In the genomic region with DNA sequence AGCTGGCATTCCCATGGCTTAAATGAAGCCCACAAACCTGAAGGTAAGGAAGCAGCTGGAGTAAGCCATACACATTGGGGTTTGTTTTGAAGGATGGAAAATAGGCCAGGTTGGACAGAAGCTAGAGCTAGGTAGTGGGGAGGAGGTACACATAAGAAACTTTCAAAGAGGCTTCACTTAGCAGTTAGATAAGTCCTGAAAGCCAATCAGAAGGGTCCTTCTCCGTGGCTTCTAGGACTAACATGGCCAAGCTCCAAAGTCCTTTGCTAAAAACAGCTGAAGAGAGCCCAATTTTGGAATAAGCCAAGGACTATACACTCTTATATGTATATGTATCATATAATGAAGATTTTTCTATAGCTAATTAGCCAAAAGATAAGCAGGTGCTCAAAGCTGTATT, we compare ENCODE assay signal across 11 cellular contexts. TPM values are rescaled to one million over a fixed set of nuclear protein-coding genes. Genes with fewer than 3 reads are reported as not detected.
DNase-seq lines count a peak whose midpoint lies in the region; ATAC-seq, FAIRE-seq and TF ChIP-seq lines count a peak whose summit lies in the region.
"Had no signal": no experiment of that assay in that cellular context is flagged by ENCODE, and none has a peak within 500 bp of the region (broad histone marks: within the 10 kb centered on the region; RNA-seq: fewer than 3 reads in every experiment).

No MANE protein-coding gene starts in this region.

- H3K9me3 ChIP-seq in GM12878 (replicated peaks; ENCODE audit: control insufficient read depth, insufficient read depth, low read length) (no peaks in the 10 kb centered on the region), neuron (ENCODE audit: low read length) (no peaks in the 10 kb centered on the region)
- H3K9me3 ChIP-seq: upper lobe of right lung had no signal

- H3K4me3 Mint-ChIP-seq in activated CD4-positive, alpha-beta T cell treated with anti-CD3 and anti-CD28 coated beads, Interleukin-2, amount 10 ng/mL, durations not matched to agents 7 days and 5 days = peak overlapping the region; percentile 97
- H3K4me3 Mint-ChIP-seq in IgD-negative memory B cell = peak overlapping the region in 3 of 4 donors; percentile 67 to 97 (median 91)

- H3K27me3 ChIP-seq in GM12878 (replicated peaks in 1 of 2; ENCODE audit: control insufficient read depth in 2 of 2, insufficient read depth in 2 of 2, low read length in 1 of 2) = no peaks in the 10 kb centered on the region
- no peaks in the 10 kb centered on the region for H3K27me3 ChIP-seq in neuron (ENCODE audit: insufficient read depth, low read length)
- H3K27me3 ChIP-seq: upper lobe of right lung had no signal

- DNase-seq in activated CD4-positive, alpha-beta T cell treated with anti-CD3 and anti-CD28 coated beads, Interleukin-2, amount 10 ng/mL, durations not matched to agents 7 days and 5 days = no peak
- DNase-seq in activated CD4-positive, alpha-beta T cell treated with anti-CD3 and anti-CD28 coated beads for 48 hours = no peak
- DNase-seq in GM12878 (ENCODE audit: low read depth, low spot score) = no peak
- no peak for DNase-seq in DMS153 (lab: John Stamatoyannopoulos, UW)
- no peak for DNase-seq in GM13977 (ENCODE audit: low spot score)
- DNase-seq in RWPE1 (ENCODE audit: low spot score) = no peak
- DNase-seq: left cardiac atrium, T-helper 9 cell, upper lobe of right lung had no signal

- FAIRE-seq in GM12878 (lab: Jason Lieb, UNC) = no peak

- peak overlapping the region; percentile 20 for H3K9ac ChIP-seq in GM12878 (ENCODE audit: control insufficient read depth, insufficient read depth, low read length)

- no peaks in the 10 kb centered on the region for H4K20me1 ChIP-seq in GM12878 (ENCODE audit: control insufficient read depth, insufficient read depth)

- H3K27ac Mint-ChIP-seq in activated CD4-positive, alpha-beta T cell treated with anti-CD3 and anti-CD28 coated beads, Interleukin-2, amount 10 ng/mL, durations not matched to agents 7 days and 5 days = peak overlapping the region; percentile 41
- H3K27ac Mint-ChIP-seq in IgD-negative memory B cell = peak overlapping the region; percentile 75 to 99 (median 87)

- no peaks in the 10 kb centered on the region for H3K27me3 Mint-ChIP-seq in activated CD4-positive, alpha-beta T cell treated with anti-CD3 and anti-CD28 coated beads, Interleukin-2, amount 10 ng/mL, durations not matched to agents 7 days and 5 days
- no peaks in the 10 kb centered on the region for H3K27me3 Mint-ChIP-seq in IgD-negative memory B cell

- BruUV-seq in GM12878 (replicated peaks; lab: Mats Ljungman, UMichigan) = no TSS peak

- peaks cover 66% of the 10 kb centered on the region for H3K79me2 ChIP-seq in GM12878 (ENCODE audit: control insufficient read depth, insufficient read depth, low read length)

- H3K4me1 ChIP-seq in GM12878 (ENCODE audit: control insufficient read depth, insufficient read depth, low read length) (peaks cover 27% of the 10 kb centered on the region), neuron (ENCODE audit: insufficient read depth, low read length) (peaks cover 13% of the 10 kb centered on the region)

- H3K36me3 ChIP-seq in GM12878 (ENCODE audit: control insufficient read depth in 2 of 2, insufficient read depth in 2 of 2, low read length in 1 of 2) (no peaks in the 10 kb centered on the region), neuron (ENCODE audit: insufficient read depth, low read length) (no peaks in the 10 kb centered on the region)
- H3K36me3 ChIP-seq: upper lobe of right lung had no signal

- POLR2A ChIA-PET in activated CD4-positive, alpha-beta T cell treated with anti-CD3 and anti-CD28 coated beads, Interleukin-2, amount 10 ng/mL, durations not matched to agents 7 days and 5 days (lab: Charles Lee) = no interaction called here
- POLR2A ChIA-PET in GM12878 (lab: Charles Lee) = interaction anchor here (0.6 to 6.4 kb wide), 6 partner anchors 10 to 877 kb away, joined by 3 to 60 read pairs (median 3); no protein-coding TSS in a partner anchor
- POLR2A ChIA-PET in RWPE1 (lab: Yijun Ruan, JAX; ENCODE audit: low non-redundant PET) = no interaction called here

- ATAC-seq in GM12878 = no peak
- ATAC-seq: left cardiac atrium, upper lobe of right lung had no signal

- peak overlapping the region; percentile 56 for H3K4me2 ChIP-seq in GM12878 (ENCODE audit: control insufficient read depth, insufficient read depth)

- no peak for TF ChIP-seq RAD21 in GM12878 (IDR thresholded peaks at IDR 0.05; ENCODE audit: insufficient read depth, low read depth, low read length)

- CTCF ChIA-PET in activated CD4-positive, alpha-beta T cell treated with anti-CD3 and anti-CD28 coated beads, Interleukin-2, amount 10 ng/mL, durations not matched to agents 7 days and 5 days (lab: Charles Lee) = interaction anchor here (1.0 to 3.8 kb wide), 4 partner anchors 26 to 122 kb away, joined by 4 to 20 read pairs (median 4); no protein-coding TSS in a partner anchor
- CTCF ChIA-PET in GM12878 (lab: Yijun Ruan, JAX) = interaction anchor here (0.9 to 10.2 kb wide), 18 partner anchors 9 to 314 kb away, joined by 3 to 317 read pairs (median 4); a partner anchor contains a TSS
- CTCF ChIA-PET in RWPE1 (lab: Yijun Ruan, JAX) = no interaction called here

- no peaks in the 10 kb centered on the region for H3K9me3 Mint-ChIP-seq in activated CD4-positive, alpha-beta T cell treated with anti-CD3 and anti-CD28 coated beads, Interleukin-2, amount 10 ng/mL, durations not matched to agents 7 days and 5 days
- H3K9me3 Mint-ChIP-seq in IgD-negative memory B cell = no peaks in the 10 kb centered on the region

- H2AFZ ChIP-seq in GM12878 (ENCODE audit: control insufficient read depth, low read depth, low read length) (no peak overlapping the region), neuron (ENCODE audit: low read depth, low read length) (no peak overlapping the region)

- H3K4me1 Mint-ChIP-seq in activated CD4-positive, alpha-beta T cell treated with anti-CD3 and anti-CD28 coated beads, Interleukin-2, amount 10 ng/mL, durations not matched to agents 7 days and 5 days = peaks cover 35% of the 10 kb centered on the region
- H3K4me1 Mint-ChIP-seq in IgD-negative memory B cell = peaks cover 39 to 50% (median 42%) of the 10 kb centered on the region in 3 donors

- intact Hi-C loops in GM12878 (cut with micrococcal nuclease; ENCODE audit: unreplicated experiment) = loop anchor here (5.0 kb wide), 1 partner anchor 229 kb away; no protein-coding TSS in a partner anchor

- in situ Hi-C loops in GM12878 (cut with MboI) (loop anchor here (5.0 kb wide), 1 partner anchor 224 kb away; no protein-coding TSS in a partner anchor), GM13977 (cut with MboI; ENCODE audit: low pct_unique_long_range_greater_than_20kb, low sequenced_read_pairs, unreplicated experiment) (no loop called here)

- SMC1A ChIA-PET in GM12878 (lab: Charles Lee; ENCODE audit: uncharacterized antibody, unreplicated experiment) = interaction anchor here (0.9 to 14.0 kb wide), 22 partner anchors 9 to 228 kb away, joined by 3 to 445 read pairs (median 8); a partner anchor contains a TSS

- RAD21 ChIA-PET in GM12878 (lab: Charles Lee; ENCODE audit: unreplicated experiment) = interaction anchor here (1.0 to 10.4 kb wide), 18 partner anchors 9 to 314 kb away, joined by 3 to 207 read pairs (median 6); a partner anchor contains a TSS

- no peak for TF ChIP-seq EP300 in GM12878 (IDR thresholded peaks at IDR 0.05; ENCODE audit: borderline replicate concordance in 1 of 2, control insufficient read depth in 1 of 2, low read depth in 2 of 2, low read length in 2 of 2)

- no peak overlapping the region; the same call in 1 of the 2 replicates for H3K4me3 ChIP-seq in GM12878
- peak overlapping the region; percentile 81 for H3K4me3 ChIP-seq in neuron (ENCODE audit: low read length)

- no peak for TF ChIP-seq CTCF in GM12878 (IDR thresholded peaks at IDR 0.05 in 2 of 3, conservative IDR thresholded peaks at IDR 0.05 in 1 of 3; ENCODE audit: control insufficient read depth in 2 of 3, extremely low read depth in 1 of 3, insufficient read depth in 1 of 3, low read depth in 3 of 3, low read length in 3 of 3)
- no peak for TF ChIP-seq CTCF in GM13977 (IDR thresholded peaks at IDR 0.05; ENCODE audit: extremely low read depth, insufficient read depth, missing control alignments)
- no peak for TF ChIP-seq CTCF in RWPE1 (conservative IDR thresholded peaks at IDR 0.05; ENCODE audit: low read depth)

- 0% methylated on average over 1 of the region's 1 CpG for WGBS in GM12878 (ENCODE audit: insufficient coverage, insufficient replicate concordance, low lambda C conversion rate, missing lambda C conversion rate)

- peaks cover 3% of the 10 kb centered on the region for H3K36me3 Mint-ChIP-seq in activated CD4-positive, alpha-beta T cell treated with anti-CD3 and anti-CD28 coated beads, Interleukin-2, amount 10 ng/mL, durations not matched to agents 7 days and 5 days (ENCODE audit: low read depth)
- H3K36me3 Mint-ChIP-seq in IgD-negative memory B cell = peaks cover 2% of the 10 kb centered on the region

- H3K27ac ChIP-seq in GM12878 (ENCODE audit: control insufficient read depth, insufficient read depth) (peak overlapping the region; percentile 93), RWPE1 (no peak overlapping the region)

- TF ChIP-seq POLR2A in GM12878 (IDR thresholded peaks at IDR 0.05; ENCODE audit: low read depth, low read length) = no peak

TF ChIP-seq in GM12878, 131 proteins besides CTCF, POLR2A, EP300 and RAD21 (continues in another document):
- no peak for TF ChIP-seq HDAC6 (IDR thresholded peaks at IDR 0.05; ENCODE audit: unreplicated experiment)
- TF ChIP-seq NBN (IDR thresholded peaks at IDR 0.05) = no peak
- TF ChIP-seq ETV6 (conservative IDR thresholded peaks at IDR 0.05 in 1 of 2, IDR thresholded peaks at IDR 0.05 in 1 of 2; ENCODE audit: borderline replicate concordance in 1 of 2, low read depth in 1 of 2) = no peak

RNA-seq across cellular contexts. Expression of a gene that starts 1.8 kb away (rescaled TPM):
- total RNA-seq in activated CD4-positive, alpha-beta T cell treated with anti-CD3 and anti-CD28 coated beads, Interleukin-2, amount 10 ng/mL, durations not matched to agents 7 days and 5 days = 10 to 100 TPM; 27.8 to 30.7 TPM
- polyA plus RNA-seq in IgD-negative memory B cell = 5.8 TPM
- 62.1 and 81.3 TPM in 2 replicates for total RNA-seq in GM12878 (2013; cell fraction: nucleolus; rRNA removed)
- total RNA-seq in GM12878 (2014; rRNA removed) = 18.3 and 19.0 TPM in 2 replicates
- total RNA-seq in GM12878 (2014; rRNA removed; fragmentation: Illumina TruSeq; extraction: Trizol) = 28.1 and 28.2 TPM in 2 replicates
- 28.5 and 29.6 TPM in 2 replicates for total RNA-seq in GM12878 (2021)
- polyA plus RNA-seq in GM12878 (2011; ENCODE audit: low read depth) = 8.9 TPM
- polyA plus RNA-seq in GM12878 (2011; rRNA removed) = 46.6 and 48.9 TPM in 2 replicates
- 24.4 and 27.3 TPM in 2 replicates for polyA plus RNA-seq in GM12878 (2011; cell fraction: cytosol; rRNA removed)
- polyA plus RNA-seq in GM12878 (2011; cell fraction: nucleus; rRNA removed) = 26.8 and 29.1 TPM in 2 replicates
- polyA plus RNA-seq in GM12878 (2012) = 12.3 and 13.9 TPM in 2 replicates
- 28.1 and 33.0 TPM in 2 replicates for polyA plus RNA-seq in GM12878 (2014; fragmentation: Illumina TruSeq; extraction: Trizol)
- 10 to 100 TPM; 13.0 to 15.6 TPM for polyA plus RNA-seq in GM12878 (2014; fragmentation: Nextera tagmentation; extraction: Ambion mirVana)
- 19.8 and 20.1 TPM in 2 replicates for polyA plus RNA-seq in GM12878 (2014; rRNA removed)
- 10 to 100 TPM; 22.6 to 24.2 TPM for polyA plus RNA-seq in GM12878 (2016; fragmentation: Nextera tagmentation; extraction: Ambion mirVana)
- 62.8 and 90.9 TPM in 2 replicates for polyA minus RNA-seq in GM12878 (2011; rRNA and poly(A)+ RNA removed)
- 14.4 and 18.8 TPM in 2 replicates for polyA minus RNA-seq in GM12878 (2011; cell fraction: cytosol; rRNA and poly(A)+ RNA removed)
- polyA minus RNA-seq in GM12878 (2011; cell fraction: nucleus; rRNA and poly(A)+ RNA removed) = 27.7 and 28.5 TPM in 2 replicates
